ENCODE assay signal across 9 cellular contexts in the genomic region with DNA sequence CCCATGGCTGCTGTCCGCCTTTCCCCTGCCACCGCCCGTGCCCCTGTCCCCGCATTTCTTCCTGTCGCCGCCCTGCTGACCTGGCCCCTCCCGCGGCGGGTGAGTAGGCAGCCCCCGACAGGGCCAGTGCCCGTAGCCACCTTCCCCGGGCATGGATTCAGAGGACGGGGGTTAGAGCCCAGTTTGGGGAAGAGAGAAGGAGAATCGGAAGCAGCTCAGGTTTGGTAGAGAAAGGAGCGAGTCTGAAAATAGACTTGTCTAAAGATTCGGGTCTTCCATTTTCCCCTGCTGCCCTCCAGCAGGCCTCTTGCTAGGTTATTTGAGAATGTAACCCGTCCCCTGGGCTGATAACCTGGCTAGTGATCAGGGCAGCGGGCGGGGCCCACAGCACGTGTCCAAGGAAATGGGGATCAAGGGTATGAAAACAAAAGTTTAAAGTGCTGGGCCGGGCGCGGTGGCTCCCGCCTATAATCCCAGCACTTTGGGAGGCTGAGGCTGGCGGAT. TPM values are rescaled to one million over a fixed set of nuclear protein-coding genes. Genes with fewer than 3 reads are reported as not detected.
DNase-seq lines count a peak whose midpoint lies in the region; ATAC-seq, FAIRE-seq and TF ChIP-seq lines count a peak whose summit lies in the region.
"Had no signal": no experiment of that assay in that cellular context is flagged by ENCODE, and none has a peak within 500 bp of the region (broad histone marks: within the 10 kb centered on the region; RNA-seq: fewer than 3 reads in every experiment).

No MANE protein-coding gene starts in this region.

- DNase-seq in NCI-H510A treated with DMSO at 0.1 percent for 48 hours (lab: John Stamatoyannopoulos, UW) (peak; percentile 23), NCI-H510A (lab: John Stamatoyannopoulos, UW) (no peak), NCI-H2196 (lab: John Stamatoyannopoulos, UW; ENCODE audit: unreplicated experiment) (peak; percentile 50), endothelial cell of umbilical vein (ENCODE audit: low read depth, low spot score) (no peak), skeletal muscle cell (ENCODE audit: low read depth) (no peak), NK-92 (lab: John Stamatoyannopoulos, UW; ENCODE audit: unreplicated experiment) (no peak)
- DNase-seq in activated CD4-positive, alpha-beta T cell treated with anti-CD3 and anti-CD28 coated beads, Interleukin-2, amount 50 U/mL, for 48 hours = no peak

- CTCF ChIA-PET in endothelial cell of umbilical vein (lab: Charles Lee) = interaction anchor here (3.3 to 3.6 kb wide), 2 partner anchors 15 to 25 kb away, joined by 13 to 97 read pairs; a partner anchor contains a TSS

- no peaks in the 10 kb centered on the region for H3K9me3 ChIP-seq in endothelial cell of umbilical vein (replicated peaks; ENCODE audit: control insufficient read depth, insufficient read depth, low read length)

- H3K9ac ChIP-seq in endothelial cell of umbilical vein (replicated peaks; ENCODE audit: extremely low read depth, insufficient read depth, low read length) = no peak overlapping the region

- peaks cover 16% of the 10 kb centered on the region for H3K4me1 ChIP-seq in endothelial cell of umbilical vein (ENCODE audit: control insufficient read depth, extremely low read depth, insufficient read depth, low read length)

- BruUV-seq in endothelial cell of umbilical vein (replicated peaks; lab: Mats Ljungman, UMichigan) = no TSS peak

- H4K20me1 ChIP-seq in endothelial cell of umbilical vein (replicated peaks; ENCODE audit: control insufficient read depth, extremely low read depth, insufficient read depth, low read length) = no peaks in the 10 kb centered on the region

- TF ChIP-seq POLR2A in endothelial cell of umbilical vein (IDR thresholded peaks at IDR 0.05; ENCODE audit: low read depth, low read length) = no peak

- no peak overlapping the region for H3K27ac ChIP-seq in endothelial cell of umbilical vein (ENCODE audit: insufficient read depth, low read depth, low read length)

- ATAC-seq in HG03039 (IDR thresholded peaks at IDR 0.05; ENCODE audit: unreplicated experiment) = no peak

- no peaks in the 10 kb centered on the region for H3K27me3 ChIP-seq in endothelial cell of umbilical vein (ENCODE audit: control insufficient read depth in 2 of 2, insufficient read depth in 2 of 2, low read length in 2 of 2)

- TF ChIP-seq CTCF in endothelial cell of umbilical vein (IDR thresholded peaks at IDR 0.05; ENCODE audit: extremely low read depth in 1 of 2, insufficient read depth in 1 of 2, low read depth in 1 of 2, low read length in 2 of 2) = no peak

- H3K4me3 ChIP-seq in endothelial cell of umbilical vein (replicated peaks in 1 of 3; ENCODE audit: insufficient read depth in 1 of 3, low read depth in 1 of 3, low read length in 3 of 3) = peak overlapping the region in 1 of 3 experiments; percentile 10
- H3K4me3 ChIP-seq in skeletal muscle cell (ENCODE audit: low read depth, low read length) = peak overlapping the region; percentile 27

- H3K9me1 ChIP-seq in endothelial cell of umbilical vein (replicated peaks; ENCODE audit: control insufficient read depth, extremely low read depth, insufficient read depth, low read length) = no peaks in the 10 kb centered on the region

- POLR2A ChIA-PET in endothelial cell of umbilical vein (lab: Charles Lee) = interaction anchor here (2.1 kb wide), 1 partner anchor 16 kb away, joined by 16 read pairs; a partner anchor contains a TSS

- no peaks in the 10 kb centered on the region for H3K79me2 ChIP-seq in endothelial cell of umbilical vein (ENCODE audit: control insufficient read depth, insufficient read depth, low read length)

- no peak for FAIRE-seq in endothelial cell of umbilical vein (lab: Jason Lieb, UNC)
- FAIRE-seq: D721Med had no signal

- intact Hi-C loops in endothelial cell of umbilical vein (cut with micrococcal nuclease) = loop anchor here (1.0 kb wide), 1 partner anchor 15 kb away; a partner anchor contains a TSS

- no peaks in the 10 kb centered on the region for H3K36me3 ChIP-seq in endothelial cell of umbilical vein (ENCODE audit: control insufficient read depth in 2 of 2, extremely low read depth in 1 of 2, insufficient read depth in 2 of 2, low read length in 2 of 2)

- dilution Hi-C loops in endothelial cell of umbilical vein (cut with MboI; ENCODE audit: extremely low pct_ligation_motif_present, low sequenced_read_pairs) = no loop called here

- peak overlapping the region; percentile 42 for H2AFZ ChIP-seq in endothelial cell of umbilical vein (ENCODE audit: low read depth, low read length)

- peak overlapping the region; percentile 60 for H3K4me2 ChIP-seq in endothelial cell of umbilical vein (ENCODE audit: insufficient read depth, low read length)

TF ChIP-seq in endothelial cell of umbilical vein, 7 proteins besides CTCF, POLR2A, EP300 and RAD21:
- TF ChIP-seq, protein P1, sequence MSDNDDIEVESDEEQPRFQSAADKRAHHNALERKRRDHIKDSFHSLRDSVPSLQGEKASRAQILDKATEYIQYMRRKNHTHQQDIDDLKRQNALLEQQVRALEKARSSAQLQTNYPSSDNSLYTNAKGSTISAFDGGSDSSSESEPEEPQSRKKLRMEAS (IDR thresholded peaks at IDR 0.05; ENCODE audit: insufficient read depth, insufficient read length) = no peak
- TF ChIP-seq GATA2 (IDR thresholded peaks at IDR 0.05; ENCODE audit: insufficient read depth, insufficient read length, low read depth, low read length) (no peak), MYC (IDR thresholded peaks at IDR 0.05; ENCODE audit: low read depth, low read length) (no peak), EZH2 (IDR thresholded peaks at IDR 0.05; ENCODE audit: borderline replicate concordance, low read depth, low read length, severe bottlenecking) (no peak), JUN (IDR thresholded peaks at IDR 0.05; ENCODE audit: borderline replicate concordance, insufficient read depth, insufficient read length, low read depth) (no peak), POLR2AphosphoS5 (IDR thresholded peaks at IDR 0.05; ENCODE audit: insufficient read depth, low read depth, low read length) (no peak), FOS (IDR thresholded peaks at IDR 0.05; ENCODE audit: borderline replicate concordance, insufficient read depth, low read length) (no peak)

RNA-seq across cellular contexts. Expression of a gene that starts 7.9 kb away (rescaled TPM):
- not detected in 2 replicates for total RNA-seq in endothelial cell of umbilical vein
- polyA plus RNA-seq in endothelial cell of umbilical vein = 0.06 TPM in 1 of 2 replicates, not detected in the other
- polyA plus RNA-seq in endothelial cell of umbilical vein (2011; cell fraction: cytosol; rRNA removed) = not detected in 2 replicates
- 0.07 TPM in 1 of 2 replicates, not detected in the other for polyA plus RNA-seq in endothelial cell of umbilical vein (2011; cell fraction: nucleus; rRNA removed)
- polyA plus RNA-seq in endothelial cell of umbilical vein (2012) = not detected in 2 replicates
- polyA minus RNA-seq in endothelial cell of umbilical vein = not detected in 2 replicates
- not detected for polyA minus RNA-seq in endothelial cell of umbilical vein (2011; cell fraction: cytosol; rRNA and poly(A)+ RNA removed)
- 0.19 TPM in 1 of 2 replicates, not detected in the other for polyA minus RNA-seq in endothelial cell of umbilical vein (2011; cell fraction: nucleus; rRNA and poly(A)+ RNA removed)

RNA-seq across cellular contexts. Expression of a gene that starts 13.2 kb away (rescaled TPM):
- total RNA-seq in endothelial cell of umbilical vein = not detected in 2 replicates
- 0.28 and 0.80 TPM in 2 replicates for polyA plus RNA-seq in endothelial cell of umbilical vein
- polyA plus RNA-seq in endothelial cell of umbilical vein (2011; cell fraction: cytosol; rRNA removed) = 0.04 and 0.14 TPM in 2 replicates
- polyA plus RNA-seq in endothelial cell of umbilical vein (2011; cell fraction: nucleus; rRNA removed) = not detected in 2 replicates
- polyA plus RNA-seq in endothelial cell of umbilical vein (2012) = 0.12 and 0.25 TPM in 2 replicates
- not detected in 2 replicates for polyA minus RNA-seq in endothelial cell of umbilical vein
- polyA minus RNA-seq in endothelial cell of umbilical vein (2011; cell fraction: cytosol; rRNA and poly(A)+ RNA removed) = not detected
- polyA minus RNA-seq in endothelial cell of umbilical vein (2011; cell fraction: nucleus; rRNA and poly(A)+ RNA removed) = not detected in 2 replicates

RNA-seq across cellular contexts. Expression of a gene that starts 15.3 kb away (rescaled TPM):
- 162 and 169 TPM in 2 replicates for total RNA-seq in endothelial cell of umbilical vein
- 187 and 248 TPM in 2 replicates for polyA plus RNA-seq in endothelial cell of umbilical vein
- 119 and 157 TPM in 2 replicates for polyA plus RNA-seq in endothelial cell of umbilical vein (2011; cell fraction: cytosol; rRNA removed)
- polyA plus RNA-seq in endothelial cell of umbilical vein (2011; cell fraction: nucleus; rRNA removed) = 103 and 106 TPM in 2 replicates
- 91.5 and 114 TPM in 2 replicates for polyA plus RNA-seq in endothelial cell of umbilical vein (2012)
- 53.8 and 61.2 TPM in 2 replicates for polyA minus RNA-seq in endothelial cell of umbilical vein
- 98.9 TPM for polyA minus RNA-seq in endothelial cell of umbilical vein (2011; cell fraction: cytosol; rRNA and poly(A)+ RNA removed)
- polyA minus RNA-seq in endothelial cell of umbilical vein (2011; cell fraction: nucleus; rRNA and poly(A)+ RNA removed) = 26.0 and 39.8 TPM in 2 replicates

RNA-seq across cellular contexts. Expression of a gene that starts 18.9 kb away (rescaled TPM):
- total RNA-seq in endothelial cell of umbilical vein = 25.8 and 28.7 TPM in 2 replicates
- polyA plus RNA-seq in endothelial cell of umbilical vein = 49.3 and 64.5 TPM in 2 replicates
- 29.6 and 40.3 TPM in 2 replicates for polyA plus RNA-seq in endothelial cell of umbilical vein (2011; cell fraction: cytosol; rRNA removed)
- polyA plus RNA-seq in endothelial cell of umbilical vein (2011; cell fraction: nucleus; rRNA removed) = 10.0 and 14.6 TPM in 2 replicates
- polyA plus RNA-seq in endothelial cell of umbilical vein (2012) = 39.2 and 59.0 TPM in 2 replicates
- 8.9 and 19.0 TPM in 2 replicates for polyA minus RNA-seq in endothelial cell of umbilical vein
- 39.6 TPM for polyA minus RNA-seq in endothelial cell of umbilical vein (2011; cell fraction: cytosol; rRNA and poly(A)+ RNA removed)
- 3.5 and 4.7 TPM in 2 replicates for polyA minus RNA-seq in endothelial cell of umbilical vein (2011; cell fraction: nucleus; rRNA and poly(A)+ RNA removed)

RNA-seq across cellular contexts. Expression of a gene that starts 19.0 kb away (rescaled TPM):
- 23.9 and 24.1 TPM in 2 replicates for total RNA-seq in endothelial cell of umbilical vein
- 36.9 and 39.3 TPM in 2 replicates for polyA plus RNA-seq in endothelial cell of umbilical vein
- polyA plus RNA-seq in endothelial cell of umbilical vein (2011; cell fraction: cytosol; rRNA removed) = 22.8 and 26.8 TPM in 2 replicates
- polyA plus RNA-seq in endothelial cell of umbilical vein (2011; cell fraction: nucleus; rRNA removed) = 87.1 and 88.5 TPM in 2 replicates
- polyA plus RNA-seq in endothelial cell of umbilical vein (2012) = 20.0 and 23.2 TPM in 2 replicates
- polyA minus RNA-seq in endothelial cell of umbilical vein = 20.0 and 24.7 TPM in 2 replicates
- polyA minus RNA-seq in endothelial cell of umbilical vein (2011; cell fraction: cytosol; rRNA and poly(A)+ RNA removed) = 40.6 TPM
- 11.1 and 13.9 TPM in 2 replicates for polyA minus RNA-seq in endothelial cell of umbilical vein (2011; cell fraction: nucleus; rRNA and poly(A)+ RNA removed)

Comparison
In these comparisons a context has a peak if more than half of its experiments do, and no peak if none do; other contexts are left out.
1. DNase-seq: peak in NCI-H510A treated with DMSO at 0.1 percent for 48 hours (single experiment) and NCI-H2196 (single experiment); none in NCI-H510A (single experiment), endothelial cell of umbilical vein (single experiment), skeletal muscle cell (single experiment), activated CD4-positive, alpha-beta T cell treated with anti-CD3 and anti-CD28 coated beads, Interleukin-2, amount 50 U/mL, for 48 hours (0 of 2) and NK-92 (single experiment).